In genomic region chr1:223844962-223845809, GRCh38 we compare ENCODE assay signal across 8 cellular contexts. TPM values are rescaled to one million over a fixed set of nuclear protein-coding genes. Genes with fewer than 3 reads are reported as not detected.
DNase-seq lines count a peak whose midpoint lies in the region; ATAC-seq and TF ChIP-seq lines count a peak whose summit lies in the region.

No MANE protein-coding gene starts in this region.

- DNase-seq in GM19238 (ENCODE audit: insufficient read length, low spot score) (peak; percentile 13), Peyer's patch (peak in 2 of 3 donors; percentile 47 to 73), head of caudate nucleus (peak in 28 of 42 donors; percentile 8 to 64 (median 28)), pons (ENCODE audit: low spot score) (peak; percentile 52), upper lobe of right lung (no peak)
- DNase-seq in activated naive CD4-positive, alpha-beta T cell treated with anti-CD3 and anti-CD28 coated beads for 36 hours: peak; percentile 53

- H3K4me3 Mint-ChIP-seq in activated naive CD4-positive, alpha-beta T cell treated with anti-CD3 and anti-CD28 coated beads for 36 hours: peak overlapping the region; percentile 93

- H4K20me1 ChIP-seq in BLaER1: peaks cover 47% of the 10 kb centered on the region

- TF ChIP-seq CTCF in Peyer's patch (IDR thresholded peaks at IDR 0.05): no peak
- TF ChIP-seq CTCF in upper lobe of right lung (IDR thresholded peaks at IDR 0.05): no peak

- H3K4me1 ChIP-seq in BLaER1: peaks cover 48% of the 10 kb centered on the region
- peaks cover 0 to 32% (median 4%) of the 10 kb centered on the region in 4 donors for H3K4me1 ChIP-seq in Peyer's patch
- H3K4me1 ChIP-seq in upper lobe of right lung: peaks cover 34% of the 10 kb centered on the region

- intact Hi-C loops in activated naive CD4-positive, alpha-beta T cell treated with anti-CD3 and anti-CD28 coated beads for 36 hours (cut with micrococcal nuclease): loop anchor here (1.0 to 10.0 kb wide), 9 partner anchors 13 to 1850 kb away; partner anchors contain the start of genes CAPN2, DEGS1 and WDR26
- intact Hi-C loops in head of caudate nucleus (cut with DNase I) (loop anchor here (5.0 to 10.0 kb wide), 3 partner anchors 33 to 133 kb away; partner anchors contain the start of gene CAPN2), upper lobe of right lung (cut with DNase I) (no loop called here)

- no peak for TF ChIP-seq POLR2A in Peyer's patch (IDR thresholded peaks at IDR 0.05)

- H3K4me3 ChIP-seq in BLaER1 (peak overlapping the region; percentile 96), Peyer's patch (peak overlapping the region; percentile 92 to 100 (median 96)), upper lobe of right lung (peak overlapping the region; percentile 84)

- peaks cover 48% of the 10 kb centered on the region for H3K4me1 Mint-ChIP-seq in activated naive CD4-positive, alpha-beta T cell treated with anti-CD3 and anti-CD28 coated beads for 36 hours (ENCODE audit: low read depth)

- H3K36me3 ChIP-seq in BLaER1 (no peaks in the 10 kb centered on the region), Peyer's patch (no peaks in the 10 kb centered on the region), upper lobe of right lung (no peaks in the 10 kb centered on the region)

- CTCF ChIA-PET in activated naive CD4-positive, alpha-beta T cell treated with anti-CD3 and anti-CD28 coated beads for 36 hours (lab: Charles Lee): interaction anchor here (1.0 to 3.8 kb wide), 7 partner anchors 12 to 41 kb away, joined by 3 to 15 read pairs (median 7); no protein-coding TSS in a partner anchor

- peak overlapping the region; percentile 95 for H3K27ac Mint-ChIP-seq in activated naive CD4-positive, alpha-beta T cell treated with anti-CD3 and anti-CD28 coated beads for 36 hours

- peak overlapping the region; percentile 99 for H3K9ac ChIP-seq in BLaER1

- H3K9me3 ChIP-seq in BLaER1 (no peaks in the 10 kb centered on the region), Peyer's patch (no peaks in the 10 kb centered on the region), upper lobe of right lung (no peaks in the 10 kb centered on the region)

- H3K36me3 Mint-ChIP-seq in activated naive CD4-positive, alpha-beta T cell treated with anti-CD3 and anti-CD28 coated beads for 36 hours (ENCODE audit: low read depth): peaks cover 5% of the 10 kb centered on the region

- H3K27ac ChIP-seq in BLaER1 (peak overlapping the region; percentile 99), Peyer's patch (peak overlapping the region; percentile 97 to 99 (median 98)), upper lobe of right lung (peak overlapping the region; percentile 100)

- peaks cover 3% of the 10 kb centered on the region for H3K9me3 Mint-ChIP-seq in activated naive CD4-positive, alpha-beta T cell treated with anti-CD3 and anti-CD28 coated beads for 36 hours

- H3K27me3 Mint-ChIP-seq in activated naive CD4-positive, alpha-beta T cell treated with anti-CD3 and anti-CD28 coated beads for 36 hours (ENCODE audit: low read depth): no peaks in the 10 kb centered on the region

- H3K27me3 ChIP-seq in BLaER1 (no peaks in the 10 kb centered on the region), Peyer's patch (no peaks in the 10 kb centered on the region), upper lobe of right lung (no peaks in the 10 kb centered on the region)

- ATAC-seq in HG03520 (IDR thresholded peaks at IDR 0.05; ENCODE audit: unreplicated experiment) (peak; percentile 29), upper lobe of right lung (peak; percentile 36)

- H3K4me2 ChIP-seq in BLaER1: peak overlapping the region; percentile 82

RNA-seq across cellular contexts. Expression of gene TP53BP2, which starts 0.6 kb away (rescaled TPM):
- 100 to 1,000 TPM in 1 of 4 donors, 10 to 100 TPM in 3; 31.7 to 196 (median 58.2) TPM for total RNA-seq in Peyer's patch
- total RNA-seq in activated naive CD4-positive, alpha-beta T cell treated with anti-CD3 and anti-CD28 coated beads for 36 hours: 10 to 100 TPM; 40.8 to 44.2 TPM
- 64.4 TPM for total RNA-seq in upper lobe of right lung
